17 cellular contexts compared by ENCODE assay signal in genomic region chr7:156783864-156784263, GRCh38.
"Had no signal": no experiment of that assay in that cellular context is flagged by ENCODE, and none has a peak within 500 bp of the region (broad histone marks: within the 10 kb centered on the region; RNA-seq: fewer than 3 reads in every experiment).

No MANE protein-coding gene starts in this region.

- H3K36me3 ChIP-seq: left ventricle myocardium inferior, pancreas, sigmoid colon, transverse colon, vagina had no signal

- H3K4me1 ChIP-seq: left ventricle myocardium inferior, pancreas, sigmoid colon, transverse colon, vagina had no signal

- H3K4me3 Mint-ChIP-seq: activated naive CD4-positive, alpha-beta T cell treated with anti-CD3 and anti-CD28 coated beads, Interleukin-2, amount 50 U/mL, for 24 hours; naive thymus-derived CD4-positive, alpha-beta T cell had no signal

- H3K27ac ChIP-seq: left ventricle myocardium inferior, pancreas, sigmoid colon, transverse colon, vagina had no signal

- H3K27me3 Mint-ChIP-seq: activated naive CD4-positive, alpha-beta T cell treated with anti-CD3 and anti-CD28 coated beads, Interleukin-2, amount 50 U/mL, for 24 hours; naive thymus-derived CD4-positive, alpha-beta T cell had no signal

- ATAC-seq: naive thymus-derived CD4-positive, alpha-beta T cell; pancreas had no signal

- H3K9me3 Mint-ChIP-seq: activated naive CD4-positive, alpha-beta T cell treated with anti-CD3 and anti-CD28 coated beads, Interleukin-2, amount 50 U/mL, for 24 hours; naive thymus-derived CD4-positive, alpha-beta T cell had no signal

- H3K9me3 ChIP-seq: left ventricle myocardium inferior, pancreas, sigmoid colon, transverse colon, vagina had no signal

- H3K27ac Mint-ChIP-seq: activated naive CD4-positive, alpha-beta T cell treated with anti-CD3 and anti-CD28 coated beads, Interleukin-2, amount 50 U/mL, for 24 hours; naive thymus-derived CD4-positive, alpha-beta T cell had no signal

- DNase-seq: activated CD4-positive, alpha-beta T cell treated with anti-CD3 and anti-CD28 coated beads for 1 hour; activated CD4-positive, alpha-beta T cell treated with anti-CD3 and anti-CD28 coated beads, Interleukin-2, amount 50 U/mL, for 4 hours; activated effector memory CD4-positive, alpha-beta T cell treated with Interleukin-2 at 50 U/mL for 16 hours; activated T-cell treated with anti-CD3 and anti-CD28 coated beads, Interleukin-2, amount 50 U/mL, for 1 hour; dorsolateral prefrontal cortex; hippocampal formation; kidney; left ventricle myocardium inferior; naive thymus-derived CD4-positive, alpha-beta T cell; pancreas; sigmoid colon; stimulated activated CD4-positive, alpha-beta T cell treated with anti-CD3 and anti-CD28 coated beads, Interleukin-12 subunit alpha, Interleukin-12 subunit beta, amount 100 ng/mL, for 4 hours; stimulated activated CD4-positive, alpha-beta T cell treated with anti-CD3 and anti-CD28 coated beads, Interleukin-2, amount 100 ng/mL, for 24 hours; substantia nigra; transverse colon had no signal

- H3K27me3 ChIP-seq: dorsolateral prefrontal cortex, pancreas, sigmoid colon, transverse colon, vagina had no signal

- H3K4me3 ChIP-seq: dorsolateral prefrontal cortex, left ventricle myocardium inferior, pancreas, sigmoid colon, transverse colon, vagina had no signal
